Comparison of ENCODE assay signal across 1 cellular context in genomic region chr6:15410752-15411151, GRCh38.
TF ChIP-seq lines count a peak whose summit lies in the region.

No MANE protein-coding gene starts in this region.

TF ChIP-seq in GM12878, 131 proteins besides CTCF, POLR2A, EP300 and RAD21 (continued from another document):
- TF ChIP-seq, protein P1, sequence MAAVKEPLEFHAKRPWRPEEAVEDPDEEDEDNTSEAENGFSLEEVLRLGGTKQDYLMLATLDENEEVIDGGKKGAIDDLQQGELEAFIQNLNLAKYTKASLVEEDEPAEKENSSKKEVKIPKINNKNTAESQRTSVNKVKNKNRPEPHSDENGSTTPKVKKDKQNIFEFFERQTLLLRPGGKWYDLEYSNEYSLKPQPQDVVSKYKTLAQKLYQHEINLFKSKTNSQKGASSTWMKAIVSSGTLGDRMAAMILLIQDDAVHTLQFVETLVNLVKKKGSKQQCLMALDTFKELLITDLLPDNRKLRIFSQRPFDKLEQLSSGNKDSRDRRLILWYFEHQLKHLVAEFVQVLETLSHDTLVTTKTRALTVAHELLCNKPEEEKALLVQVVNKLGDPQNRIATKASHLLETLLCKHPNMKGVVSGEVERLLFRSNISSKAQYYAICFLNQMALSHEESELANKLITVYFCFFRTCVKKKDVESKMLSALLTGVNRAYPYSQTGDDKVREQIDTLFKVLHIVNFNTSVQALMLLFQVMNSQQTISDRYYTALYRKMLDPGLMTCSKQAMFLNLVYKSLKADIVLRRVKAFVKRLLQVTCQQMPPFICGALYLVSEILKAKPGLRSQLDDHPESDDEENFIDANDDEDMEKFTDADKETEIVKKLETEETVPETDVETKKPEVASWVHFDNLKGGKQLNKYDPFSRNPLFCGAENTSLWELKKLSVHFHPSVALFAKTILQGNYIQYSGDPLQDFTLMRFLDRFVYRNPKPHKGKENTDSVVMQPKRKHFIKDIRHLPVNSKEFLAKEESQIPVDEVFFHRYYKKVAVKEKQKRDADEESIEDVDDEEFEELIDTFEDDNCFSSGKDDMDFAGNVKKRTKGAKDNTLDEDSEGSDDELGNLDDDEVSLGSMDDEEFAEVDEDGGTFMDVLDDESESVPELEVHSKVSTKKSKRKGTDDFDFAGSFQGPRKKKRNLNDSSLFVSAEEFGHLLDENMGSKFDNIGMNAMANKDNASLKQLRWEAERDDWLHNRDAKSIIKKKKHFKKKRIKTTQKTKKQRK (IDR thresholded peaks at IDR 0.05; ENCODE audit: low read depth, low read length) = no peak
- no peak for TF ChIP-seq TCF7 (IDR thresholded peaks at IDR 0.05; ENCODE audit: borderline replicate concordance)
- TF ChIP-seq NR2C2 (IDR thresholded peaks at IDR 0.05; ENCODE audit: borderline replicate concordance, control insufficient read depth, insufficient read length, low read depth) = no peak
- no peak for TF ChIP-seq ATF7 (IDR thresholded peaks at IDR 0.05; ENCODE audit: low read depth)
- no peak for TF ChIP-seq LARP7 (IDR thresholded peaks at IDR 0.05)
- TF ChIP-seq MTA2 (IDR thresholded peaks at IDR 0.05; ENCODE audit: low read depth) = peak; percentile 63
- peak; percentile 37 for TF ChIP-seq IKZF1 (conservative IDR thresholded peaks at IDR 0.05)
- TF ChIP-seq RAD51 (IDR thresholded peaks at IDR 0.05) = no peak
- TF ChIP-seq TBL1XR1 (IDR thresholded peaks at IDR 0.05; ENCODE audit: low read depth, low read length) = no peak
- TF ChIP-seq, protein P2, sequence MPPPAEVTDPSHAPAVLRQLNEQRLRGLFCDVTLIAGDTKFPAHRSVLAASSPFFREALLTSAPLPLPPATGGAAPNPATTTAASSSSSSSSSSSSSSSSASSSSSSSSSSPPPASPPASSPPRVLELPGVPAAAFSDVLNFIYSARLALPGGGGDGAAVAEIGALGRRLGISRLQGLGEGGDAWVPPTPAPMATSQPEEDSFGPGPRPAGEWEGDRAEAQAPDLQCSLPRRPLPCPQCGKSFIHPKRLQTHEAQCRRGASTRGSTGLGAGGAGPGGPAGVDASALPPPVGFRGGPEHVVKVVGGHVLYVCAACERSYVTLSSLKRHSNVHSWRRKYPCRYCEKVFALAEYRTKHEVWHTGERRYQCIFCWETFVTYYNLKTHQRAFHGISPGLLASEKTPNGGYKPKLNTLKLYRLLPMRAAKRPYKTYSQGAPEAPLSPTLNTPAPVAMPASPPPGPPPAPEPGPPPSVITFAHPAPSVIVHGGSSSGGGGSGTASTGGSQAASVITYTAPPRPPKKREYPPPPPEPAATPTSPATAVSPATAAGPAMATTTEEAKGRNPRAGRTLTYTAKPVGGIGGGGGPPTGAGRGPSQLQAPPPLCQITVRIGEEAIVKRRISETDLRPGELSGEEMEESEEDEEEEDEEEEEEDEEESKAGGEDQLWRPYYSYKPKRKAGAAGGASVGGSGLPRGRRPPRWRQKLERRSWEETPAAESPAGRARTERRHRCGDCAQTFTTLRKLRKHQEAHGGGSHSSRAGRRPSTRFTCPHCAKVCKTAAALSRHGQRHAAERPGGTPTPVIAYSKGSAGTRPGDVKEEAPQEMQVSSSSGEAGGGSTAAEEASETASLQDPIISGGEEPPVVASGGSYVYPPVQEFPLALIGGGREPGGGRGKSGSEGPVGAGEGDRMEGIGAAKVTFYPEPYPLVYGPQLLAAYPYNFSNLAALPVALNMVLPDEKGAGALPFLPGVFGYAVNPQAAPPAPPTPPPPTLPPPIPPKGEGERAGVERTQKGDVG (CRISPR knock-in tag; IDR thresholded peaks at IDR 0.05) = no peak
- no peak for TF ChIP-seq ZNF207 (IDR thresholded peaks at IDR 0.05; ENCODE audit: borderline replicate concordance)
- 0 out of 2 replicates have a peak, but pooled peaks have one; percentile 19 for TF ChIP-seq ZNF217 (IDR thresholded peaks at IDR 0.05)
- no peak for TF ChIP-seq POLR2AphosphoS5 (IDR thresholded peaks at IDR 0.05; ENCODE audit: low read length)
- peak; percentile 37; the same call in 1 of the 2 replicates for TF ChIP-seq NFIC (IDR thresholded peaks at IDR 0.05; ENCODE audit: low read depth, low read length)
- no peak for TF ChIP-seq HDAC2 (IDR thresholded peaks at IDR 0.05)
- TF ChIP-seq ZNF687 (IDR thresholded peaks at IDR 0.05) = 0 out of 2 replicates have a peak, but pooled peaks have one; percentile 13
- TF ChIP-seq ZNF24 (IDR thresholded peaks at IDR 0.05) = 0 out of 2 replicates have a peak, but pooled peaks have one; percentile 16
- TF ChIP-seq CHD2 (IDR thresholded peaks at IDR 0.05; ENCODE audit: borderline replicate concordance, low read depth, low read length) = no peak
- TF ChIP-seq, protein P3, sequence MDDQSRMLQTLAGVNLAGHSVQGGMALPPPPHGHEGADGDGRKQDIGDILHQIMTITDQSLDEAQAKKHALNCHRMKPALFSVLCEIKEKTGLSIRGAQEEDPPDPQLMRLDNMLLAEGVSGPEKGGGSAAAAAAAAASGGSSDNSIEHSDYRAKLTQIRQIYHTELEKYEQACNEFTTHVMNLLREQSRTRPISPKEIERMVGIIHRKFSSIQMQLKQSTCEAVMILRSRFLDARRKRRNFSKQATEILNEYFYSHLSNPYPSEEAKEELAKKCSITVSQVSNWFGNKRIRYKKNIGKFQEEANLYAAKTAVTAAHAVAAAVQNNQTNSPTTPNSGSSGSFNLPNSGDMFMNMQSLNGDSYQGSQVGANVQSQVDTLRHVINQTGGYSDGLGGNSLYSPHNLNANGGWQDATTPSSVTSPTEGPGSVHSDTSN (IDR thresholded peaks at IDR 0.05; ENCODE audit: insufficient replicate concordance, low read depth, low read length) = no peak
- peak; percentile 77; the same call in 1 of the 2 replicates for TF ChIP-seq RUNX3 (IDR thresholded peaks at IDR 0.05; ENCODE audit: low read length)
